In the genomic region with DNA sequence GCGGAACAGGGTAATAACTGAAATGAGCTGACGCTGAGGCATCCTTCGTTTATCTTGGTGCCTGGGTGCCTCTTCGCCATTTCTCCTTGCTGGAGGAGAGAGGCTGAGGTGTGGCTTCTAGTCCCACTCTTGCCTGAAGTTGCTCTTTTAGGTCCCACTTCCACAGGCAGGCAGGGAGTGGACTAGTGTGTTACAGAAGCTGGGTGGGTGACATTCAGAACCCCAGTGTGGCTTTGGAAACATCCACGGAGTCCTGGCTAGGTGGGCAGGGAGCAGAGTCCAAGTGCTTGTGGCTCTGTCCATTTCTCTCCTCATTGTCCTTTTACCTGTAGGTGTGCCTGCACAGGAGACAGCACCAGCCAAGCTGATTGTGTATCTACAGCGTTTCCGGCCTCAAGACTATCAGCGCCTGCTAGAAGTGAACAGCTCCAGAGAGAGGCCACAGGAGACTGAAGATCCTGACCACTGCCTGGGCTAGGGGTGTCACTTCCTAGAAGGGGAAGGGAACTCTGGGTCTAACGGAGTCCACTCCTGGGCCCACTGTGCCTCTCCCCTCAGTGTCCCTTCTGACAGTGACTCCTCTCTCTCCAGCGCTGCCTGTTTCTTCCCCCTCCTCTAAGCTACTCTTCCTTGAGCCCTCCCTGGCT, we compare ENCODE assay signal across 1 cellular context.
TF ChIP-seq lines count a peak whose summit lies in the region.

No MANE protein-coding gene starts in this region.

TF ChIP-seq in neural cell, 6 proteins besides CTCF, POLR2A, EP300 and RAD21:
- TF ChIP-seq EZH2 (IDR thresholded peaks at IDR 0.05; ENCODE audit: borderline replicate concordance, insufficient read depth, low read length, poor library complexity, severe bottlenecking) (no peak), SMC3 (conservative IDR thresholded peaks at IDR 0.05; ENCODE audit: poor library complexity) (no peak), TAF1 (IDR thresholded peaks at IDR 0.05; ENCODE audit: low read depth) (no peak), MXI1 (conservative IDR thresholded peaks at IDR 0.05; ENCODE audit: poor library complexity, severe bottlenecking) (no peak), POLR2AphosphoS5 (IDR thresholded peaks at IDR 0.05) (no peak)
- TF ChIP-seq, protein P1, sequence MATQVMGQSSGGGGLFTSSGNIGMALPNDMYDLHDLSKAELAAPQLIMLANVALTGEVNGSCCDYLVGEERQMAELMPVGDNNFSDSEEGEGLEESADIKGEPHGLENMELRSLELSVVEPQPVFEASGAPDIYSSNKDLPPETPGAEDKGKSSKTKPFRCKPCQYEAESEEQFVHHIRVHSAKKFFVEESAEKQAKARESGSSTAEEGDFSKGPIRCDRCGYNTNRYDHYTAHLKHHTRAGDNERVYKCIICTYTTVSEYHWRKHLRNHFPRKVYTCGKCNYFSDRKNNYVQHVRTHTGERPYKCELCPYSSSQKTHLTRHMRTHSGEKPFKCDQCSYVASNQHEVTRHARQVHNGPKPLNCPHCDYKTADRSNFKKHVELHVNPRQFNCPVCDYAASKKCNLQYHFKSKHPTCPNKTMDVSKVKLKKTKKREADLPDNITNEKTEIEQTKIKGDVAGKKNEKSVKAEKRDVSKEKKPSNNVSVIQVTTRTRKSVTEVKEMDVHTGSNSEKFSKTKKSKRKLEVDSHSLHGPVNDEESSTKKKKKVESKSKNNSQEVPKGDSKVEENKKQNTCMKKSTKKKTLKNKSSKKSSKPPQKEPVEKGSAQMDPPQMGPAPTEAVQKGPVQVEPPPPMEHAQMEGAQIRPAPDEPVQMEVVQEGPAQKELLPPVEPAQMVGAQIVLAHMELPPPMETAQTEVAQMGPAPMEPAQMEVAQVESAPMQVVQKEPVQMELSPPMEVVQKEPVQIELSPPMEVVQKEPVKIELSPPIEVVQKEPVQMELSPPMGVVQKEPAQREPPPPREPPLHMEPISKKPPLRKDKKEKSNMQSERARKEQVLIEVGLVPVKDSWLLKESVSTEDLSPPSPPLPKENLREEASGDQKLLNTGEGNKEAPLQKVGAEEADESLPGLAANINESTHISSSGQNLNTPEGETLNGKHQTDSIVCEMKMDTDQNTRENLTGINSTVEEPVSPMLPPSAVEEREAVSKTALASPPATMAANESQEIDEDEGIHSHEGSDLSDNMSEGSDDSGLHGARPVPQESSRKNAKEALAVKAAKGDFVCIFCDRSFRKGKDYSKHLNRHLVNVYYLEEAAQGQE (IDR thresholded peaks at IDR 0.05; ENCODE audit: borderline replicate concordance) = no peak
